In the genomic region with DNA sequence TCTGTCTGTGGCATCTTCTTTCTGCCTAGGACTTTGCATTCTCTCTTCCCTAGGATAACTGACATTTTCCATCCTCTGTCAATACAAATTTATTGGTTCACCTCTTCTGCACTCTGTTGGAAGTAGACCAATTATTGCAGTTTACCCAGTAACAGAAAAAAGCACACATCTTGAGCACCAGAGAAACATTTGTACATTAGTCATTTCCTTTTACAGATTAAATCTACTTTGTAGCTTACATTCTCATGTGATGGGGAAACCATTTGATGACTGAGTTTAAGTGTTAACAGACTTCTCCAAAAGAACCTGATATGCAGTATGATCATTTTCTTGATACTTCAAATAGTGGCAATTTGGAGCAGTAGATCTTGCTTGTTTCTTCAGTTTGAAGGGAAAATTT, we compare ENCODE assay signal across 16 cellular contexts.
DNase-seq lines count a peak whose midpoint lies in the region; ATAC-seq and TF ChIP-seq lines count a peak whose summit lies in the region.
"Had no signal": no experiment of that assay in that cellular context is flagged by ENCODE, and none has a peak within 500 bp of the region (broad histone marks: within the 10 kb centered on the region; RNA-seq: fewer than 3 reads in every experiment).

No MANE protein-coding gene starts in this region.

- ATAC-seq in activated CD4-positive, alpha-beta T cell treated with anti-CD3 and anti-CD28 coated beads for 36 hours = peak; percentile 16
- ATAC-seq in HG02588 (IDR thresholded peaks at IDR 0.05; ENCODE audit: unreplicated experiment) = no peak
- no peak for ATAC-seq in GM19351 (IDR thresholded peaks at IDR 0.05; ENCODE audit: unreplicated experiment)
- ATAC-seq: foreskin keratinocyte had no signal

- CTCF ChIA-PET in activated CD4-positive, alpha-beta T cell treated with anti-CD3 and anti-CD28 coated beads for 36 hours (lab: Charles Lee) = no interaction called here

- H3K9me3 Mint-ChIP-seq in activated CD4-positive, alpha-beta T cell treated with anti-CD3 and anti-CD28 coated beads for 36 hours (ENCODE audit: low read depth) = peaks cover 3% of the 10 kb centered on the region
- H3K9me3 Mint-ChIP-seq: dendritic cell treated with granulocyte-macrophage colony-stimulating factor and Interleukin-4, amounts not matched to agents 40 ng/mL and 50 ng/mL, for 4 days had no signal

- POLR2A ChIA-PET in activated CD4-positive, alpha-beta T cell treated with anti-CD3 and anti-CD28 coated beads for 36 hours (lab: Charles Lee) = no interaction called here

- H3K4me3 ChIP-seq in LNCaP clone FGC (ENCODE audit: low read depth, low read length) (no peak overlapping the region), choroid plexus epithelial cell (ENCODE audit: low read depth, low read length) (no peak overlapping the region)
- H3K4me3 ChIP-seq: ovary had no signal

- DNase-seq in activated CD4-positive, alpha-beta T cell treated with anti-CD3 and anti-CD28 coated beads for 36 hours = no peak
- DNase-seq in activated CD4-positive, alpha-beta T cell treated with anti-CD3 and anti-CD28 coated beads, Interleukin-2, amount 50 U/mL, for 4 hours = no peak
- DNase-seq in LNCaP clone FGC (ENCODE audit: low read depth) = peak; percentile 70
- peak; percentile 64 for DNase-seq in choroid plexus epithelial cell (ENCODE audit: low read depth)
- peak; percentile 37 for DNase-seq in renal cortical epithelial cell (ENCODE audit: low read depth)
- no peak for DNase-seq in superior temporal gyrus (ENCODE audit: extremely low spot score)
- DNase-seq: 8988T, activated T-cell treated with anti-CD3 and anti-CD28 coated beads for 4 hours, amygdala, midbrain, ovary, SK-N-SH had no signal

- no peak overlapping the region for H3K27ac Mint-ChIP-seq in activated CD4-positive, alpha-beta T cell treated with anti-CD3 and anti-CD28 coated beads for 36 hours

- no peak overlapping the region for H3K4me3 Mint-ChIP-seq in activated CD4-positive, alpha-beta T cell treated with anti-CD3 and anti-CD28 coated beads for 36 hours
- H3K4me3 Mint-ChIP-seq: dendritic cell treated with granulocyte-macrophage colony-stimulating factor and Interleukin-4, amounts not matched to agents 40 ng/mL and 50 ng/mL, for 4 days had no signal

- intact Hi-C loops in activated CD4-positive, alpha-beta T cell treated with anti-CD3 and anti-CD28 coated beads for 36 hours (cut with DNase I, micrococcal nuclease) = no loop called here

- no peaks in the 10 kb centered on the region for H3K27me3 Mint-ChIP-seq in activated CD4-positive, alpha-beta T cell treated with anti-CD3 and anti-CD28 coated beads for 36 hours
- H3K27me3 Mint-ChIP-seq: dendritic cell treated with granulocyte-macrophage colony-stimulating factor and Interleukin-4, amounts not matched to agents 40 ng/mL and 50 ng/mL, for 4 days had no signal

- peaks cover 2% of the 10 kb centered on the region for H3K4me1 Mint-ChIP-seq in activated CD4-positive, alpha-beta T cell treated with anti-CD3 and anti-CD28 coated beads for 36 hours

- no peak for TF ChIP-seq CTCF in LNCaP clone FGC (IDR thresholded peaks at IDR 0.05; ENCODE audit: control insufficient read depth, extremely low read depth, insufficient read depth)
- no peak for TF ChIP-seq CTCF in choroid plexus epithelial cell (conservative IDR thresholded peaks at IDR 0.05; ENCODE audit: low read depth, low read length)

- H3K36me3 Mint-ChIP-seq in activated CD4-positive, alpha-beta T cell treated with anti-CD3 and anti-CD28 coated beads for 36 hours (ENCODE audit: low read depth) = no peaks in the 10 kb centered on the region

Comparison
In these comparisons a context has a peak if more than half of its experiments do, and no peak if none do; other contexts are left out.
1. DNase-seq: peak in LNCaP clone FGC (single experiment), choroid plexus epithelial cell (single experiment) and renal cortical epithelial cell (single experiment); none in activated CD4-positive, alpha-beta T cell treated with anti-CD3 and anti-CD28 coated beads for 36 hours (single experiment), activated CD4-positive, alpha-beta T cell treated with anti-CD3 and anti-CD28 coated beads, Interleukin-2, amount 50 U/mL, for 4 hours (0 of 2) and superior temporal gyrus (single experiment).